Comparison of ENCODE assay signal across 22 cellular contexts in the genomic region with DNA sequence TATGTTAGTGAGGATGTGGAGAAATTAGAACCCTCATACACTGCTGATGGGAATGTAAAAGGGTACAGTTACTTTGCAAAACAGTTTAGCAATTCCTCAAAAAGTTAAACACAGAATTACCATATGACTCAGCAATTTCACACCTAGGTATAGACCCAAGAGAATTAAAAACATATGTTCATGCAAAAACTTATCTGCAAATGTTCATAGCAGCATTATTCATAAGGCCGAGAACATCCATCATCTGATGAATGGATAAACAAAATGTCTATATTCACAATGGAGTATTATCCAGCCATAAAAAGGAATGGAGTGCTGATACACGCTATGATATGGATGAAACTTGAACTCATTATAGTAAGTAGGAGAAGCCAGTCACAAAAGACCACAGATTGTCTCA. TPM values are rescaled to one million over a fixed set of nuclear protein-coding genes. Genes with fewer than 3 reads are reported as not detected.
A peak's percentile ranks its signal among the peaks of the same experiment; 100 is the strongest.
DNase-seq lines count a peak whose midpoint lies in the region; ATAC-seq and TF ChIP-seq lines count a peak whose summit lies in the region.
"Had no signal": no experiment of that assay in that cellular context is flagged by ENCODE, and none has a peak within 500 bp of the region (broad histone marks: within the 10 kb centered on the region; RNA-seq: fewer than 3 reads in every experiment).

No MANE protein-coding gene starts in this region.

- no peaks in the 10 kb centered on the region for H3K27me3 Mint-ChIP-seq in endodermal cell (ENCODE audit: insufficient read depth)
- H3K27me3 Mint-ChIP-seq: activated naive CD8-positive, alpha-beta T cell treated with anti-CD3 and anti-CD28 coated beads, Interleukin-2, amount 10 ng/mL, durations not matched to agents 7 days and 5 days; stimulated activated naive B cell treated with anti-CD40 and anti-IgM and Interleukin-4, amounts not matched to agents 10 μg/mL and 1 μg/mL and 100 μg/mL, for 72 hours had no signal

- POLR2A ChIA-PET in A673 (lab: Charles Lee; ENCODE audit: low non-redundant PET): no interaction called here

- TF ChIP-seq CTCF in A673 (conservative IDR thresholded peaks at IDR 0.05; ENCODE audit: low read depth, low read length) (no peak), fibroblast of lung (conservative IDR thresholded peaks at IDR 0.05 in 1 of 2, IDR thresholded peaks at IDR 0.05 in 1 of 2; ENCODE audit: low read depth in 1 of 2, low read length in 2 of 2) (no peak), endodermal cell (conservative IDR thresholded peaks at IDR 0.05) (no peak)

- peak overlapping the region; percentile 33 for H3K27ac ChIP-seq in A673 (ENCODE audit: low read depth, low read length, poor library complexity, severe bottlenecking)
- no peak overlapping the region for H3K27ac ChIP-seq in BLaER1
- peak overlapping the region; percentile 31; the same call in 1 of the 2 replicates for H3K27ac ChIP-seq in SK-N-MC
- no peak overlapping the region for H3K27ac ChIP-seq in fibroblast of lung (ENCODE audit: insufficient read depth, low read length)
- H3K27ac ChIP-seq in endodermal cell (ENCODE audit: low read depth, low read length): no peak overlapping the region
- H3K27ac ChIP-seq: C4-2B, esophagus muscularis mucosa, hepatocyte, tibial nerve had no signal

- H3K4me3 Mint-ChIP-seq in endodermal cell: no peak overlapping the region
- H3K4me3 Mint-ChIP-seq: activated naive CD8-positive, alpha-beta T cell treated with anti-CD3 and anti-CD28 coated beads, Interleukin-2, amount 10 ng/mL, durations not matched to agents 7 days and 5 days; stimulated activated naive B cell treated with anti-CD40 and anti-IgM and Interleukin-4, amounts not matched to agents 10 μg/mL and 1 μg/mL and 100 μg/mL, for 72 hours had no signal

- peaks cover 87% of the 10 kb centered on the region for H3K36me3 Mint-ChIP-seq in endodermal cell (ENCODE audit: low read depth)

- no peak for ATAC-seq in GM19397 (IDR thresholded peaks at IDR 0.05; ENCODE audit: unreplicated experiment)
- ATAC-seq: stimulated activated naive B cell treated with anti-CD40 and anti-IgM and Interleukin-4, amounts not matched to agents 10 μg/mL and 1 μg/mL and 100 μg/mL, for 72 hours had no signal

- no peak overlapping the region for H3K27ac Mint-ChIP-seq in endodermal cell
- H3K27ac Mint-ChIP-seq: activated naive CD8-positive, alpha-beta T cell treated with anti-CD3 and anti-CD28 coated beads, Interleukin-2, amount 10 ng/mL, durations not matched to agents 7 days and 5 days; stimulated activated naive B cell treated with anti-CD40 and anti-IgM and Interleukin-4, amounts not matched to agents 10 μg/mL and 1 μg/mL and 100 μg/mL, for 72 hours had no signal

- H3K4me1 Mint-ChIP-seq in endodermal cell: no peaks in the 10 kb centered on the region
- H3K4me1 Mint-ChIP-seq: activated naive CD8-positive, alpha-beta T cell treated with anti-CD3 and anti-CD28 coated beads, Interleukin-2, amount 10 ng/mL, durations not matched to agents 7 days and 5 days had no signal

- no peaks in the 10 kb centered on the region for H3K79me2 ChIP-seq in fibroblast of lung (ENCODE audit: control insufficient read depth, insufficient read depth, low read length)

- peaks cover 63% of the 10 kb centered on the region for H3K36me3 ChIP-seq in A673 (ENCODE audit: insufficient read depth, low read length, poor library complexity, severe bottlenecking)
- H3K36me3 ChIP-seq in BLaER1: peaks cover 100% of the 10 kb centered on the region
- H3K36me3 ChIP-seq in SK-N-MC (ENCODE audit: insufficient read depth, low read length): peaks cover 8% of the 10 kb centered on the region; the same call in 1 of the 2 replicates
- H3K36me3 ChIP-seq in fibroblast of lung (ENCODE audit: control insufficient read depth, insufficient read depth, low read length): peaks cover 28% of the 10 kb centered on the region
- H3K36me3 ChIP-seq in H7 (replicated peaks; ENCODE audit: control insufficient read depth, insufficient read depth, low read length): peaks cover 51% of the 10 kb centered on the region
- peaks cover 97% of the 10 kb centered on the region for H3K36me3 ChIP-seq in endodermal cell (ENCODE audit: control insufficient read depth, insufficient read depth, low read length)

- no peak overlapping the region for H3K4me2 ChIP-seq in BLaER1
- H3K4me2 ChIP-seq in fibroblast of lung (ENCODE audit: extremely low read depth, insufficient read depth, low read length): no peak overlapping the region
- H3K4me2 ChIP-seq: hepatocyte had no signal

- DNase-seq in A673 (ENCODE audit: low spot score): no peak
- DNase-seq in SK-N-MC (ENCODE audit: low read depth, low spot score): no peak
- peak; percentile 61 to 78 for DNase-seq in fibroblast of lung (ENCODE audit: low read depth in 2 of 2)
- DNase-seq in H7: no peak
- DNase-seq in endodermal cell: no peak
- DNase-seq in epidermal melanocyte (ENCODE audit: insufficient read length, low spot score): no peak
- DNase-seq: activated naive CD8-positive, alpha-beta T cell treated with anti-CD3 and anti-CD28 coated beads, Interleukin-2, amount 10 ng/mL, durations not matched to agents 7 days and 5 days; DMS79; dorsolateral prefrontal cortex; mesendoderm; MM.1S; NCI-H1694 treated with DMSO at 0.1 percent for 48 hours; NCI-H446; SHP77 treated with DMSO at 0.1 percent for 48 hours; stimulated activated naive B cell treated with anti-CD40 and anti-IgM and Interleukin-4, amounts not matched to agents 10 μg/mL and 1 μg/mL and 100 μg/mL, for 72 hours had no signal

- BruUV-seq in A673 (replicated peaks; lab: Mats Ljungman, UMichigan): no TSS peak

- H2AFZ ChIP-seq in fibroblast of lung (ENCODE audit: low read length): no peak overlapping the region
- H2AFZ ChIP-seq: hepatocyte had no signal

- H3K4me1 ChIP-seq in A673 (ENCODE audit: insufficient read depth, low read length, poor library complexity, severe bottlenecking) (no peaks in the 10 kb centered on the region), BLaER1 (peaks cover 11% of the 10 kb centered on the region), fibroblast of lung (ENCODE audit: control insufficient read depth, extremely low read depth, insufficient read depth, low read length) (peaks cover 6% of the 10 kb centered on the region), endodermal cell (ENCODE audit: control insufficient read depth, insufficient read depth, low read length) (no peaks in the 10 kb centered on the region)
- H3K4me1 ChIP-seq: esophagus muscularis mucosa, tibial nerve had no signal

- H4K20me1 ChIP-seq in BLaER1: peaks cover 41% of the 10 kb centered on the region
- no peaks in the 10 kb centered on the region for H4K20me1 ChIP-seq in fibroblast of lung (ENCODE audit: control insufficient read depth, extremely low read depth, insufficient read depth, low read length)

- intact Hi-C loops in A673 (cut with micrococcal nuclease; ENCODE audit: unreplicated experiment): no loop called here

- H3K27me3 ChIP-seq in A673 (replicated peaks; ENCODE audit: insufficient read depth, low read depth, low read length, poor library complexity): no peaks in the 10 kb centered on the region
- H3K27me3 ChIP-seq in BLaER1: no peaks in the 10 kb centered on the region
- H3K27me3 ChIP-seq in fibroblast of lung (ENCODE audit: control insufficient read depth, insufficient read depth, low read length): no peaks in the 10 kb centered on the region
- no peaks in the 10 kb centered on the region for H3K27me3 ChIP-seq in H7 (ENCODE audit: control insufficient read depth, insufficient read depth, low read length)
- H3K27me3 ChIP-seq in endodermal cell (ENCODE audit: control insufficient read depth, insufficient read depth, low read length, poor library complexity, severe bottlenecking): no peaks in the 10 kb centered on the region
- H3K27me3 ChIP-seq: dorsolateral prefrontal cortex, esophagus muscularis mucosa, hepatocyte, tibial nerve had no signal

- H3K9me3 ChIP-seq in A673 (ENCODE audit: low read depth, low read length, poor library complexity, severe bottlenecking): no peaks in the 10 kb centered on the region
- no peaks in the 10 kb centered on the region for H3K9me3 ChIP-seq in BLaER1
- H3K9me3 ChIP-seq in SK-N-MC (ENCODE audit: low read depth, low read length): no peaks in the 10 kb centered on the region
- no peaks in the 10 kb centered on the region for H3K9me3 ChIP-seq in fibroblast of lung (ENCODE audit: control insufficient read depth, insufficient read depth, low read depth, low read length)
- no peaks in the 10 kb centered on the region for H3K9me3 ChIP-seq in endodermal cell (ENCODE audit: control insufficient read depth, low read length)
- H3K9me3 ChIP-seq: esophagus muscularis mucosa, tibial nerve had no signal

- CTCF ChIA-PET in A673 (lab: Charles Lee): no interaction called here

- WGBS in endodermal cell (ENCODE audit: insufficient coverage in 1 of 2, insufficient read length in 1 of 2), 2 experiments: 80 to 95% methylated on average over 1 to 2 of the region's 2 CpGs

- no peaks in the 10 kb centered on the region for H3K9me3 Mint-ChIP-seq in endodermal cell
- H3K9me3 Mint-ChIP-seq: activated naive CD8-positive, alpha-beta T cell treated with anti-CD3 and anti-CD28 coated beads, Interleukin-2, amount 10 ng/mL, durations not matched to agents 7 days and 5 days; stimulated activated naive B cell treated with anti-CD40 and anti-IgM and Interleukin-4, amounts not matched to agents 10 μg/mL and 1 μg/mL and 100 μg/mL, for 72 hours had no signal

- H3K9ac ChIP-seq in BLaER1 (peak overlapping the region; percentile 48; the same call in 1 of the 2 replicates), SK-N-MC (ENCODE audit: insufficient read length) (no peak overlapping the region), fibroblast of lung (ENCODE audit: insufficient read depth, low read length) (no peak overlapping the region), endodermal cell (ENCODE audit: extremely low read depth, low read length, poor library complexity, severe bottlenecking) (no peak overlapping the region)

- H3K4me3 ChIP-seq in A673 (ENCODE audit: low read depth, low read length, poor library complexity, severe bottlenecking) (no peak overlapping the region), BLaER1 (no peak overlapping the region), SK-N-MC (no peak overlapping the region), fibroblast of lung (replicated peaks in 1 of 4; ENCODE audit: control extremely low read depth in 1 of 4, insufficient read depth in 1 of 4, low read depth in 3 of 4, low read length in 4 of 4) (no peak overlapping the region), H7 (ENCODE audit: insufficient read depth, low read depth, low read length) (no peak overlapping the region), endodermal cell (ENCODE audit: low read length) (no peak overlapping the region)
- H3K4me3 ChIP-seq: dorsolateral prefrontal cortex, esophagus muscularis mucosa, hepatocyte, tibial nerve had no signal

RNA-seq across cellular contexts. Expression of a gene that starts 10.3 kb away (rescaled TPM):
- total RNA-seq in A673 (2021) (160 and 174 TPM in 2 replicates), fibroblast of lung (189 and 243 TPM in 2 replicates), endodermal cell (100 to 1,000 TPM; 140 to 142 TPM)
- 238 and 264 TPM in 2 replicates for polyA plus RNA-seq in fibroblast of lung
- polyA plus RNA-seq in fibroblast of lung (2012): 272 and 309 TPM in 2 replicates
- polyA minus RNA-seq in fibroblast of lung (ENCODE audit: low replicate concordance): 528 and 561 TPM in 2 replicates
- 193 and 204 TPM in 2 replicates for total RNA-seq in H7 (2014; rRNA removed; shearing (Covaris generic))
- polyA plus RNA-seq in endodermal cell (2013, experiment 1 of 2): 118 TPM
- polyA plus RNA-seq in endodermal cell (2013, experiment 2 of 2): 117 TPM

RNA-seq across cellular contexts. Expression of a gene that starts 17.8 kb away (rescaled TPM):
- 1.0 and 2.0 TPM in 2 replicates for total RNA-seq in A673 (2021)
- not detected in 2 replicates for total RNA-seq in fibroblast of lung
- 0.10 TPM in 1 of 2 replicates, not detected in the other for polyA plus RNA-seq in fibroblast of lung
- not detected in 2 replicates for polyA plus RNA-seq in fibroblast of lung (2012)
- polyA minus RNA-seq in fibroblast of lung (ENCODE audit: low replicate concordance): not detected in 2 replicates
- total RNA-seq in H7 (2014; rRNA removed; shearing (Covaris generic)): not detected in 2 replicates
- not detected for total RNA-seq in endodermal cell
- 0.36 TPM for polyA plus RNA-seq in endodermal cell (2013, experiment 1 of 2)
- not detected for polyA plus RNA-seq in endodermal cell (2013, experiment 2 of 2)
- polyA plus RNA-seq: keratinocyte had no signal

Comparison
In these comparisons a context has a peak if more than half of its experiments do, and no peak if none do; other contexts are left out.
1. DNase-seq: peak in fibroblast of lung (2 of 2); none in A673 (single experiment), SK-N-MC (single experiment), H7 (single experiment), endodermal cell (single experiment) and epidermal melanocyte (single experiment).
2. H3K27ac ChIP-seq: peak in A673 (single experiment) and SK-N-MC (single experiment); none in BLaER1 (single experiment), fibroblast of lung (single experiment) and endodermal cell (single experiment).